10 cellular contexts compared by ENCODE assay signal in genomic region chr5:179762781-179763176, GRCh38. TPM values are rescaled to one million over a fixed set of nuclear protein-coding genes. Genes with fewer than 3 reads are reported as not detected.
DNase-seq lines count a peak whose midpoint lies in the region; ATAC-seq and TF ChIP-seq lines count a peak whose summit lies in the region.
"Had no signal": no experiment of that assay in that cellular context is flagged by ENCODE, and none has a peak within 500 bp of the region (broad histone marks: within the 10 kb centered on the region; RNA-seq: fewer than 3 reads in every experiment).

No MANE protein-coding gene starts in this region.

- H2AFZ ChIP-seq in Karpas-422 (ENCODE audit: low read length): no peak overlapping the region

- no peak overlapping the region for H3K4me3 ChIP-seq in CD4-positive, CD25-positive, alpha-beta regulatory T cell (ENCODE audit: low read depth, low read length)
- H3K4me3 ChIP-seq in Karpas-422 (ENCODE audit: low read length) (no peak overlapping the region), colonic mucosa (no peak overlapping the region), neutrophil (ENCODE audit: low read depth in 1 of 2, low read length in 1 of 2) (peak overlapping the region in 1 of 2 experiments; percentile 8)

- H3K36me3 ChIP-seq in CD4-positive, CD25-positive, alpha-beta regulatory T cell (ENCODE audit: control insufficient read depth, insufficient read depth, low read length): peaks cover 34% of the 10 kb centered on the region
- H3K36me3 ChIP-seq in Karpas-422 (ENCODE audit: insufficient read depth, low read length) (peaks cover 9% of the 10 kb centered on the region; the same call in 1 of the 2 replicates), colonic mucosa (peaks cover 6% of the 10 kb centered on the region), neutrophil (peaks cover 18% of the 10 kb centered on the region)

- intact Hi-C loops in colonic mucosa (cut with DNase I): loop anchor here (5.0 kb wide), 1 partner anchor 35 kb away; no protein-coding TSS in a partner anchor

- peak overlapping the region; percentile 48 for H3K27ac ChIP-seq in CD4-positive, CD25-positive, alpha-beta regulatory T cell (ENCODE audit: insufficient read depth, low read length, poor library complexity, severe bottlenecking)
- peak overlapping the region; percentile 56 for H3K27ac ChIP-seq in Karpas-422 (ENCODE audit: low read length)
- H3K27ac ChIP-seq in colonic mucosa: peak overlapping the region; percentile 53
- H3K27ac ChIP-seq in neutrophil: peak overlapping the region; percentile 86

- no peaks in the 10 kb centered on the region for H3K9me3 Mint-ChIP-seq in CD4-positive, CD25-positive, alpha-beta regulatory T cell
- H3K9me3 Mint-ChIP-seq: neural crest cell; stimulated activated memory B cell treated with anti-CD40 and anti-IgM and Interleukin-4, amounts not matched to agents 10 μg/mL and 1 μg/mL and 100 μg/mL, for 72 hours had no signal

- DNase-seq in CD4-positive, CD25-positive, alpha-beta regulatory T cell: no peak
- DNase-seq in Karpas-422 (no peak), colonic mucosa (no peak), NCI-H345 treated with DMSO at 0.1 percent for 48 hours (lab: John Stamatoyannopoulos, UW; ENCODE audit: unreplicated experiment) (no peak), NCI-H446 treated with DMSO at 0.1 percent for 48 hours (lab: John Stamatoyannopoulos, UW) (no peak)

- H3K4me1 Mint-ChIP-seq in CD4-positive, CD25-positive, alpha-beta regulatory T cell: peaks cover 29 to 70% (median 53%) of the 10 kb centered on the region in 4 donors

- H3K27me3 ChIP-seq in CD4-positive, CD25-positive, alpha-beta regulatory T cell (ENCODE audit: control insufficient read depth, insufficient read depth, low read length): no peaks in the 10 kb centered on the region
- no peaks in the 10 kb centered on the region for H3K27me3 ChIP-seq in Karpas-422 (ENCODE audit: low read length)
- no peaks in the 10 kb centered on the region for H3K27me3 ChIP-seq in colonic mucosa
- no peaks in the 10 kb centered on the region for H3K27me3 ChIP-seq in neutrophil

- H3K27ac Mint-ChIP-seq in CD4-positive, CD25-positive, alpha-beta regulatory T cell: peak overlapping the region in 2 of 3 donors; percentile 63 to 82

- H3K9me2 ChIP-seq in Karpas-422 (replicated peaks; ENCODE audit: insufficient read depth, low read length): no peaks in the 10 kb centered on the region

- H3K27me3 Mint-ChIP-seq in CD4-positive, CD25-positive, alpha-beta regulatory T cell: no peaks in the 10 kb centered on the region
- H3K27me3 Mint-ChIP-seq: stimulated activated memory B cell treated with anti-CD40 and anti-IgM and Interleukin-4, amounts not matched to agents 10 μg/mL and 1 μg/mL and 100 μg/mL, for 72 hours had no signal

- H4K20me1 ChIP-seq in Karpas-422 (ENCODE audit: insufficient read depth, low read depth, low read length): peaks cover 15% of the 10 kb centered on the region

- no peaks in the 10 kb centered on the region for H3K9me3 ChIP-seq in CD4-positive, CD25-positive, alpha-beta regulatory T cell (ENCODE audit: control insufficient read depth in 2 of 2, low read length in 2 of 2)
- H3K9me3 ChIP-seq in Karpas-422 (ENCODE audit: low read length): no peaks in the 10 kb centered on the region
- no peaks in the 10 kb centered on the region for H3K9me3 ChIP-seq in colonic mucosa
- H3K9me3 ChIP-seq in neutrophil: no peaks in the 10 kb centered on the region

- H3K9ac ChIP-seq in Karpas-422 (ENCODE audit: low read length) (peak overlapping the region; percentile 23; the same call in 1 of the 2 replicates), colonic mucosa (ENCODE audit: low read depth in 2 of 2, low read length in 2 of 2) (peak overlapping the region in 1 of 2 donors; percentile 52)

- H3K79me2 ChIP-seq in Karpas-422 (ENCODE audit: low read length): peaks cover 89% of the 10 kb centered on the region

- peaks cover 47% of the 10 kb centered on the region for H3K4me1 ChIP-seq in CD4-positive, CD25-positive, alpha-beta regulatory T cell (ENCODE audit: control insufficient read depth, insufficient read depth, low read length, poor library complexity, severe bottlenecking)
- peaks cover 37% of the 10 kb centered on the region for H3K4me1 ChIP-seq in Karpas-422 (ENCODE audit: low read length)
- H3K4me1 ChIP-seq in colonic mucosa: peaks cover 15% of the 10 kb centered on the region
- H3K4me1 ChIP-seq in neutrophil (ENCODE audit: control insufficient read depth in 1 of 2, insufficient read depth in 1 of 2, low read depth in 1 of 2, low read length in 1 of 2): peaks cover 83 to 88% of the 10 kb centered on the region in 2 experiments

- no peak overlapping the region for H3K4me3 Mint-ChIP-seq in CD4-positive, CD25-positive, alpha-beta regulatory T cell
- H3K4me3 Mint-ChIP-seq: neural crest cell; stimulated activated memory B cell treated with anti-CD40 and anti-IgM and Interleukin-4, amounts not matched to agents 10 μg/mL and 1 μg/mL and 100 μg/mL, for 72 hours had no signal

- peak overlapping the region; percentile 24 for H3K4me2 ChIP-seq in Karpas-422 (ENCODE audit: low read depth, low read length, poor library complexity, severe bottlenecking)

- peaks cover 12% of the 10 kb centered on the region for H3K36me3 Mint-ChIP-seq in CD4-positive, CD25-positive, alpha-beta regulatory T cell

- TF ChIP-seq CTCF in colonic mucosa (IDR thresholded peaks at IDR 0.05): no peak
- no peak for TF ChIP-seq CTCF in neutrophil (IDR thresholded peaks at IDR 0.05)

- no peak for ATAC-seq in CD4-positive, CD25-positive, alpha-beta regulatory T cell (ENCODE audit: low read depth in 2 of 2)
- ATAC-seq in GM21528 (IDR thresholded peaks at IDR 0.05; ENCODE audit: low FRiP score, unreplicated experiment) (no peak), HG03571 (IDR thresholded peaks at IDR 0.05; ENCODE audit: unreplicated experiment) (no peak)

RNA-seq across cellular contexts. Expression of gene MAML1, which starts 30.2 kb away (rescaled TPM):
- 39.5 TPM for total RNA-seq in CD4-positive, CD25-positive, alpha-beta regulatory T cell
- 1 to 10 TPM; 2.8 to 4.9 (median 3.8) TPM for polyA plus RNA-seq in CD4-positive, CD25-positive, alpha-beta regulatory T cell
- total RNA-seq in Karpas-422 (2014; rRNA removed; shearing (Covaris generic); ENCODE audit: low replicate concordance): 11.5 and 14.2 TPM in 2 replicates
- total RNA-seq in colonic mucosa: 10 to 100 TPM; 29.7 TPM

RNA-seq across cellular contexts. Expression of gene LTC4S, which starts 31.0 kb away (rescaled TPM):
- 2.8 TPM for total RNA-seq in CD4-positive, CD25-positive, alpha-beta regulatory T cell
- 1 to 10 TPM in 2 of 4 donors, under 1 TPM in 2; 0.48 to 4.3 (median 1.3) TPM for polyA plus RNA-seq in CD4-positive, CD25-positive, alpha-beta regulatory T cell
- 2.3 TPM in 1 of 2 replicates, not detected in the other for total RNA-seq in Karpas-422 (2014; rRNA removed; shearing (Covaris generic); ENCODE audit: low replicate concordance)
- 1 to 10 TPM; 5.3 to 5.4 TPM for total RNA-seq in colonic mucosa

RNA-seq across cellular contexts. Expression of gene MGAT4B, which starts 43.9 kb away (rescaled TPM):
- total RNA-seq in CD4-positive, CD25-positive, alpha-beta regulatory T cell: 134 TPM
- 10 to 100 TPM; 11.9 to 18.0 (median 13.8) TPM for polyA plus RNA-seq in CD4-positive, CD25-positive, alpha-beta regulatory T cell
- total RNA-seq in Karpas-422 (2014; rRNA removed; shearing (Covaris generic); ENCODE audit: low replicate concordance): 36.9 and 47.1 TPM in 2 replicates
- 100 to 1,000 TPM; 332 to 540 TPM for total RNA-seq in colonic mucosa

RNA-seq across cellular contexts. Expression of gene SQSTM1, which starts 57.9 kb away (rescaled TPM):
- 615 TPM for total RNA-seq in CD4-positive, CD25-positive, alpha-beta regulatory T cell
- 100 to 1,000 TPM; 219 to 283 (median 237) TPM for polyA plus RNA-seq in CD4-positive, CD25-positive, alpha-beta regulatory T cell
- total RNA-seq in Karpas-422 (2014; rRNA removed; shearing (Covaris generic); ENCODE audit: low replicate concordance): 100.0 and 123 TPM in 2 replicates
- total RNA-seq in colonic mucosa: 100 to 1,000 TPM; 262 to 388 TPM
